In genomic region chr15:91928676-91929075, GRCh38 we compare ENCODE assay signal across 7 cellular contexts.
"Had no signal": no experiment of that assay in that cellular context is flagged by ENCODE, and none has a peak within 500 bp of the region (broad histone marks: within the 10 kb centered on the region; RNA-seq: fewer than 3 reads in every experiment).

No MANE protein-coding gene starts in this region.

- ATAC-seq: activated CD4-positive, alpha-beta T cell treated with anti-CD3 and anti-CD28 coated beads for 36 hours; activated T-cell treated with anti-CD3 and anti-CD28 coated beads, Interleukin-2, amount 50 U/mL, for 4 hours had no signal

- H3K27ac Mint-ChIP-seq: activated CD4-positive, alpha-beta memory T cell treated with anti-CD3 and anti-CD28 coated beads, Interleukin-2, amount 10 ng/mL, durations not matched to agents 7 days and 5 days; activated CD4-positive, alpha-beta T cell treated with anti-CD3 and anti-CD28 coated beads for 36 hours; stimulated activated naive CD8-positive, alpha-beta T cell treated with anti-CD3 and anti-CD28 coated beads, Interleukin-15, Interleukin-2, amounts not matched to agents 100 ng/mL and 50 ng/mL, for 24 hours had no signal

- H3K9me3 Mint-ChIP-seq: activated CD4-positive, alpha-beta memory T cell treated with anti-CD3 and anti-CD28 coated beads, Interleukin-2, amount 10 ng/mL, durations not matched to agents 7 days and 5 days; activated T-cell treated with anti-CD3 and anti-CD28 coated beads, Interleukin-2, amount 50 U/mL, for 4 hours; stimulated activated naive CD8-positive, alpha-beta T cell treated with anti-CD3 and anti-CD28 coated beads, Interleukin-15, Interleukin-2, amounts not matched to agents 100 ng/mL and 50 ng/mL, for 24 hours had no signal

- DNase-seq: activated CD4-positive, alpha-beta memory T cell treated with anti-CD3 and anti-CD28 coated beads, Interleukin-2, amount 10 ng/mL, durations not matched to agents 7 days and 5 days; activated CD4-positive, alpha-beta T cell treated with anti-CD3 and anti-CD28 coated beads for 36 hours; activated effector memory CD4-positive, alpha-beta T cell treated with Interleukin-2 at 50 U/mL for 16 hours; activated naive CD4-positive, alpha-beta T cell treated with anti-CD3 and anti-CD28 coated beads, Interleukin-2, amount 50 U/mL, for 16 hours; activated T-cell treated with anti-CD3 and anti-CD28 coated beads, Interleukin-2, amount 50 U/mL, for 4 hours; T-helper 2 cell had no signal

- H3K27me3 Mint-ChIP-seq: activated CD4-positive, alpha-beta memory T cell treated with anti-CD3 and anti-CD28 coated beads, Interleukin-2, amount 10 ng/mL, durations not matched to agents 7 days and 5 days; activated CD4-positive, alpha-beta T cell treated with anti-CD3 and anti-CD28 coated beads for 36 hours; stimulated activated naive CD8-positive, alpha-beta T cell treated with anti-CD3 and anti-CD28 coated beads, Interleukin-15, Interleukin-2, amounts not matched to agents 100 ng/mL and 50 ng/mL, for 24 hours had no signal

- H3K4me3 Mint-ChIP-seq: activated CD4-positive, alpha-beta memory T cell treated with anti-CD3 and anti-CD28 coated beads, Interleukin-2, amount 10 ng/mL, durations not matched to agents 7 days and 5 days; activated CD4-positive, alpha-beta T cell treated with anti-CD3 and anti-CD28 coated beads for 36 hours; activated T-cell treated with anti-CD3 and anti-CD28 coated beads, Interleukin-2, amount 50 U/mL, for 4 hours; stimulated activated naive CD8-positive, alpha-beta T cell treated with anti-CD3 and anti-CD28 coated beads, Interleukin-15, Interleukin-2, amounts not matched to agents 100 ng/mL and 50 ng/mL, for 24 hours had no signal
